Comparison of ENCODE assay signal across 24 cellular contexts in the genomic region with DNA sequence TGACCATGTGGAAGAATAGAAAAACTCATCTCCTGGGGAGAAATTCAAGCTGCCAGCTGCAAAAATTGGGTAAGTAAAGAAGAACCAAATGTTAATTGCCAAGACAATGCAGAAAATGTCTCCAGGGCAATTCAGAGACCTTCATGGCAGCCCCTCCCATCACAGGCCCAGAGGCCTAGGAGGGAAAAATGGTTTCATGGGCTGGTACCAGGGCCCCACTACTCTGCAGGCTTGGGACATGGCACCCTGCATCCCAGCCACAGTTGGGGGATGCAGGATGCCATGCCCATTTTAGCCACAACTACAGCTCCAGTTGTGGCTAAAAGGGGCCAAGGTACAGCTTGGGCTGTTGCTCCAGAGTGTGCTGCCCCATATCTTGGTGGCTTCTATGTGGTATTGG. TPM values are rescaled to one million over a fixed set of nuclear protein-coding genes. Genes with fewer than 3 reads are reported as not detected.
DNase-seq lines count a peak whose midpoint lies in the region; ATAC-seq, FAIRE-seq and TF ChIP-seq lines count a peak whose summit lies in the region.
"Had no signal": no experiment of that assay in that cellular context is flagged by ENCODE, and none has a peak within 500 bp of the region (broad histone marks: within the 10 kb centered on the region; RNA-seq: fewer than 3 reads in every experiment).

No MANE protein-coding gene starts in this region.

- POLR2A ChIA-PET in K562 (lab: Yijun Ruan, JAX) = interaction anchor here (1.1 to 1.2 kb wide), 2 partner anchors 8 to 129 kb away, joined by 3 read pairs; no protein-coding TSS in a partner anchor

- in situ Hi-C loops in K562 (cut with MboI) (no loop called here), transverse colon (cut with MboI; ENCODE audit: low pct_ligation_motif_present in 1 of 4, low pct_unique_long_range_greater_than_20kb in 1 of 4, low sequenced_read_pairs in 3 of 4) (loop anchor here in 2 of 4 donors (25.0 kb wide), 2 partner anchors 194 to 419 kb away; no protein-coding TSS in a partner anchor)

- TF ChIP-seq POLR2A in heart left ventricle (IDR thresholded peaks at IDR 0.05) (no peak), K562 (conservative IDR thresholded peaks at IDR 0.05) (no peak), transverse colon (IDR thresholded peaks at IDR 0.05) (no peak)

- DNase-seq in Right ventricle myocardium inferior (ENCODE audit: missing footprints) = peak; percentile 7
- DNase-seq in heart left ventricle = no peak
- DNase-seq in K562 (ENCODE audit: extremely low read depth in 1 of 4, low spot score in 3 of 4) = no peak
- no peak for DNase-seq in globus pallidus (ENCODE audit: low spot score)
- no peak for DNase-seq in transverse colon
- DNase-seq: ACHN; BE2C; C1 segment of cervical spinal cord; CD4-positive, alpha-beta memory T cell; CD4-positive, CD25-positive, alpha-beta regulatory T cell; CD8-positive, alpha-beta memory T cell; COR-L47; DMS 273 treated with DMSO at 0.1 percent for 48 hours; DMS153; DMS53; DMS79; DND-41; EL; GDM1 had no signal

- CTCF ChIA-PET in K562 (lab: Yijun Ruan, JAX; ENCODE audit: low intra/inter-chr PET ratio) = no interaction called here

- H3K4me2 ChIP-seq in K562 (ENCODE audit: insufficient read depth, low read length) = no peak overlapping the region
- H3K4me2 ChIP-seq: BLaER1 had no signal

- H3K9ac ChIP-seq in K562 (ENCODE audit: insufficient read depth in 1 of 2, low read depth in 2 of 2, low read length in 2 of 2) = no peak overlapping the region
- H3K9ac ChIP-seq: BLaER1 had no signal

- no peak for FAIRE-seq in K562 (lab: Jason Lieb, UNC)
- FAIRE-seq: GM12878, GM12892, GM18507 had no signal

- no peaks in the 10 kb centered on the region for H3K79me2 ChIP-seq in K562 (ENCODE audit: control insufficient read depth, insufficient read depth, low read length)

- TF ChIP-seq EP300 in K562 (IDR thresholded peaks at IDR 0.05; ENCODE audit: low read length) (no peak), transverse colon (IDR thresholded peaks at IDR 0.05; ENCODE audit: low read depth) (no peak)

- no peak for TF ChIP-seq CTCF in heart left ventricle (IDR thresholded peaks at IDR 0.05)
- TF ChIP-seq CTCF in K562 (IDR thresholded peaks at IDR 0.05 in 2 of 3, conservative IDR thresholded peaks at IDR 0.05 in 1 of 3; ENCODE audit: insufficient read depth in 2 of 3, low read depth in 1 of 3, low read length in 3 of 3) = no peak
- no peak for TF ChIP-seq CTCF in transverse colon (IDR thresholded peaks at IDR 0.05)

- intact Hi-C loops in Right ventricle myocardium inferior (cut with DNase I) (no loop called here), heart left ventricle (cut with DNase I) (loop anchor here in 5 of 10 donors (5.0 to 10.0 kb wide), 6 partner anchors 202 to 412 kb away; no protein-coding TSS in a partner anchor), K562 (cut with micrococcal nuclease) (no loop called here), transverse colon (cut with DNase I; ENCODE audit: low total_unique reads) (no loop called here)

- TF ChIP-seq RAD21 in K562 (CRISPR knock-in tag; conservative IDR thresholded peaks at IDR 0.05 in 1 of 2, IDR thresholded peaks at IDR 0.05 in 1 of 2) = no peak

- H3K27ac ChIP-seq in heart left ventricle = no peak overlapping the region
- no peak overlapping the region for H3K27ac ChIP-seq in K562 (ENCODE audit: extremely low read depth, low read depth, low read length)
- no peak overlapping the region for H3K27ac ChIP-seq in transverse colon
- H3K27ac ChIP-seq: 22Rv1, BLaER1 had no signal

- no peak for ATAC-seq in Right ventricle myocardium inferior
- no peak for ATAC-seq in heart left ventricle
- no peak for ATAC-seq in K562
- ATAC-seq: GM12878 had no signal

- H3K9me3 ChIP-seq in heart left ventricle = peaks cover 0 to 14% (median 0%) of the 10 kb centered on the region in 12 donors
- no peaks in the 10 kb centered on the region for H3K9me3 ChIP-seq in K562 (replicated peaks; ENCODE audit: control insufficient read depth, insufficient read depth, low read depth, low read length)
- no peaks in the 10 kb centered on the region for H3K9me3 ChIP-seq in transverse colon
- H3K9me3 ChIP-seq: BE2C had no signal

- no peak overlapping the region for H3K4me3 ChIP-seq in heart left ventricle
- H3K4me3 ChIP-seq in K562 = no peak overlapping the region
- H3K4me3 ChIP-seq in transverse colon = no peak overlapping the region
- H3K4me3 ChIP-seq: BLaER1, GM12878 had no signal

- BruUV-seq in K562 (replicated peaks; lab: Mats Ljungman, UMichigan) = no TSS peak

- H3K9me1 ChIP-seq in K562 (ENCODE audit: control insufficient read depth, insufficient read depth, low read length) = no peaks in the 10 kb centered on the region

- H3K4me1 ChIP-seq in heart left ventricle = peaks cover 0 to 17% (median 8%) of the 10 kb centered on the region in 12 donors
- no peaks in the 10 kb centered on the region for H3K4me1 ChIP-seq in K562 (replicated peaks in 1 of 2; ENCODE audit: control insufficient read depth in 2 of 2, insufficient read depth in 2 of 2, low read length in 2 of 2)
- H3K4me1 ChIP-seq in transverse colon = peaks cover 0 to 4% (median 0%) of the 10 kb centered on the region in 4 donors
- H3K4me1 ChIP-seq: BE2C, BLaER1 had no signal

- H4K20me1 ChIP-seq in K562 (replicated peaks; ENCODE audit: control insufficient read depth, insufficient read depth, low read length) = no peaks in the 10 kb centered on the region
- H4K20me1 ChIP-seq: BLaER1 had no signal

- no peaks in the 10 kb centered on the region for H3K36me3 ChIP-seq in heart left ventricle
- no peaks in the 10 kb centered on the region for H3K36me3 ChIP-seq in K562 (ENCODE audit: control insufficient read depth, insufficient read depth, low read length)
- H3K36me3 ChIP-seq in transverse colon = no peaks in the 10 kb centered on the region
- H3K36me3 ChIP-seq: BE2C, BLaER1 had no signal

- H3K27me3 ChIP-seq in heart left ventricle (no peaks in the 10 kb centered on the region), K562 (ENCODE audit: control insufficient read depth in 2 of 2, insufficient read depth in 2 of 2, low read length in 2 of 2) (no peaks in the 10 kb centered on the region), transverse colon (no peaks in the 10 kb centered on the region)
- H3K27me3 ChIP-seq: BE2C, BLaER1 had no signal

- no peak overlapping the region for H2AFZ ChIP-seq in K562 (ENCODE audit: low read depth, low read length)

TF ChIP-seq in K562, 482 proteins besides CTCF, POLR2A, EP300 and RAD21:
- TF ChIP-seq ZFP1 (CRISPR knock-in tag; IDR thresholded peaks at IDR 0.05) = no peak
- TF ChIP-seq TRIM28 (IDR thresholded peaks at IDR 0.05) = peak; percentile 77; the same call in 1 of the 2 replicates
- peak; percentile 86 for TF ChIP-seq ZFP36 (IDR thresholded peaks at IDR 0.05; ENCODE audit: low read depth, low read length, partially characterized antibody)
- 0 out of 2 replicates have a peak, but pooled peaks have one; percentile 21 for TF ChIP-seq CBX5 (IDR thresholded peaks at IDR 0.05; ENCODE audit: borderline replicate concordance, low read depth)
- TF ChIP-seq, protein P1, sequence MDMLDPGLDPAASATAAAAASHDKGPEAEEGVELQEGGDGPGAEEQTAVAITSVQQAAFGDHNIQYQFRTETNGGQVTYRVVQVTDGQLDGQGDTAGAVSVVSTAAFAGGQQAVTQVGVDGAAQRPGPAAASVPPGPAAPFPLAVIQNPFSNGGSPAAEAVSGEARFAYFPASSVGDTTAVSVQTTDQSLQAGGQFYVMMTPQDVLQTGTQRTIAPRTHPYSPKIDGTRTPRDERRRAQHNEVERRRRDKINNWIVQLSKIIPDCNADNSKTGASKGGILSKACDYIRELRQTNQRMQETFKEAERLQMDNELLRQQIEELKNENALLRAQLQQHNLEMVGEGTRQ (CRISPR knock-in tag; IDR thresholded peaks at IDR 0.05) = no peak
TF ChIP-seq in K562: peak in this region for 3.

RNA-seq across cellular contexts. Expression of a gene that starts 20.9 kb away (rescaled TPM):
- 39.3 TPM for total RNA-seq in Right ventricle myocardium inferior
- 10 to 100 TPM; 26.7 to 49.7 (median 42.7) TPM for total RNA-seq in heart left ventricle
- polyA plus RNA-seq in heart left ventricle = 10 to 100 TPM; 11.5 to 16.3 TPM
- total RNA-seq in K562 (2011; cell fraction: chromatin; rRNA removed; ENCODE audit: low replicate concordance) = 80.7 and 221 TPM in 2 replicates
- 23.3 and 38.8 TPM in 2 replicates for total RNA-seq in K562 (2011; cell fraction: nucleolus; rRNA removed)
- total RNA-seq in K562 (2011; cell fraction: nucleoplasm; rRNA removed) = 104 and 220 TPM in 2 replicates
- total RNA-seq in K562 (2014; rRNA removed) = 19.4 and 19.8 TPM in 2 replicates
- 61.2 and 71.7 TPM in 2 replicates for total RNA-seq in K562 (2014; rRNA removed; fragmentation: Illumina TruSeq; extraction: Trizol)
- 50.6 and 56.0 TPM in 2 replicates for total RNA-seq in K562 (2015; rRNA removed; fragmentation: Illumina TruSeq; extraction: Trizol)
- total RNA-seq in K562 (2021) = 50.5 and 56.5 TPM in 2 replicates
- 80.4 and 84.7 TPM in 2 replicates for polyA plus RNA-seq in K562 (2011; rRNA removed)
- polyA plus RNA-seq in K562 (2011; cell fraction: cytosol; rRNA removed) = 21.2 and 44.7 TPM in 2 replicates
- polyA plus RNA-seq in K562 (2011; cell fraction: nucleus; rRNA removed) = 65.4 and 98.1 TPM in 2 replicates
- 25.1 and 29.8 TPM in 2 replicates for polyA plus RNA-seq in K562 (2012)
- 32.0 and 38.9 TPM in 2 replicates for polyA plus RNA-seq in K562 (2014; fragmentation: Illumina TruSeq; extraction: Trizol)
- 10 to 100 TPM; 27.0 to 68.8 TPM for polyA plus RNA-seq in K562 (2014; fragmentation: Nextera tagmentation; extraction: Ambion mirVana)
- polyA plus RNA-seq in K562 (2014; rRNA removed) = 18.6 and 19.1 TPM in 2 replicates
- polyA minus RNA-seq in K562 (2011; rRNA and poly(A)+ RNA removed) = 282 and 370 TPM in 2 replicates
- polyA minus RNA-seq in K562 (2011; cell fraction: cytosol; rRNA and poly(A)+ RNA removed) = 55.7 and 56.6 TPM in 2 replicates
- polyA minus RNA-seq in K562 (2011; cell fraction: nucleus; rRNA and poly(A)+ RNA removed) = 62.1 and 148 TPM in 2 replicates
- total RNA-seq in transverse colon = 10 to 100 TPM; 30.7 to 87.0 (median 48.6) TPM
